ENCODE assay signal across 1 cellular context in the genomic region with DNA sequence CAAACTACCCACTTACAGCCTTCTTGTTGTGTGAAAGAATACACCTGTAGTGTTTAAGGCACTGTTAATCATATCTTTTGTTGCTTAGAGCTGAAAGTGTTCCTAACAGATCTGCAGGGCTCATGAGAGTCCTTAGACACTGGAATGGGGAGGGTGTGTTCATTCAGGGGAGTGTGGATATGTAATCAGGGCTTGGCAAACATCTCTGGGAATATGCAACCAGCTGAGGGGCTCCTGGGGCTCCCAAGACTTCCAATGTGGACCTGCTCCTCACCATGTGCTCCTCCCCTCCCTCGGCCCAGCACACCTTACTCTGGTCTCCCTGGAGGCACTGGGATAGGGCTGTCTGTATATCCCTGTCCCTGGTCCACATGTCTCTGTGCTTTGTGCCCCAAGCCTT.
TF ChIP-seq lines count a peak whose summit lies in the region.

No MANE protein-coding gene starts in this region.

TF ChIP-seq in A549, 52 proteins besides CTCF, POLR2A, EP300 and RAD21 (continued from another document):
- TF ChIP-seq MAX (IDR thresholded peaks at IDR 0.05) = no peak
- no peak for TF ChIP-seq NR3C1 (IDR thresholded peaks at IDR 0.05)
- no peak for TF ChIP-seq USF2 (IDR thresholded peaks at IDR 0.05)
- TF ChIP-seq, protein P1, sequence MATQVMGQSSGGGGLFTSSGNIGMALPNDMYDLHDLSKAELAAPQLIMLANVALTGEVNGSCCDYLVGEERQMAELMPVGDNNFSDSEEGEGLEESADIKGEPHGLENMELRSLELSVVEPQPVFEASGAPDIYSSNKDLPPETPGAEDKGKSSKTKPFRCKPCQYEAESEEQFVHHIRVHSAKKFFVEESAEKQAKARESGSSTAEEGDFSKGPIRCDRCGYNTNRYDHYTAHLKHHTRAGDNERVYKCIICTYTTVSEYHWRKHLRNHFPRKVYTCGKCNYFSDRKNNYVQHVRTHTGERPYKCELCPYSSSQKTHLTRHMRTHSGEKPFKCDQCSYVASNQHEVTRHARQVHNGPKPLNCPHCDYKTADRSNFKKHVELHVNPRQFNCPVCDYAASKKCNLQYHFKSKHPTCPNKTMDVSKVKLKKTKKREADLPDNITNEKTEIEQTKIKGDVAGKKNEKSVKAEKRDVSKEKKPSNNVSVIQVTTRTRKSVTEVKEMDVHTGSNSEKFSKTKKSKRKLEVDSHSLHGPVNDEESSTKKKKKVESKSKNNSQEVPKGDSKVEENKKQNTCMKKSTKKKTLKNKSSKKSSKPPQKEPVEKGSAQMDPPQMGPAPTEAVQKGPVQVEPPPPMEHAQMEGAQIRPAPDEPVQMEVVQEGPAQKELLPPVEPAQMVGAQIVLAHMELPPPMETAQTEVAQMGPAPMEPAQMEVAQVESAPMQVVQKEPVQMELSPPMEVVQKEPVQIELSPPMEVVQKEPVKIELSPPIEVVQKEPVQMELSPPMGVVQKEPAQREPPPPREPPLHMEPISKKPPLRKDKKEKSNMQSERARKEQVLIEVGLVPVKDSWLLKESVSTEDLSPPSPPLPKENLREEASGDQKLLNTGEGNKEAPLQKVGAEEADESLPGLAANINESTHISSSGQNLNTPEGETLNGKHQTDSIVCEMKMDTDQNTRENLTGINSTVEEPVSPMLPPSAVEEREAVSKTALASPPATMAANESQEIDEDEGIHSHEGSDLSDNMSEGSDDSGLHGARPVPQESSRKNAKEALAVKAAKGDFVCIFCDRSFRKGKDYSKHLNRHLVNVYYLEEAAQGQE (IDR thresholded peaks at IDR 0.05) = no peak
